ENCODE assay signal across 1 cellular context in the genomic region with DNA sequence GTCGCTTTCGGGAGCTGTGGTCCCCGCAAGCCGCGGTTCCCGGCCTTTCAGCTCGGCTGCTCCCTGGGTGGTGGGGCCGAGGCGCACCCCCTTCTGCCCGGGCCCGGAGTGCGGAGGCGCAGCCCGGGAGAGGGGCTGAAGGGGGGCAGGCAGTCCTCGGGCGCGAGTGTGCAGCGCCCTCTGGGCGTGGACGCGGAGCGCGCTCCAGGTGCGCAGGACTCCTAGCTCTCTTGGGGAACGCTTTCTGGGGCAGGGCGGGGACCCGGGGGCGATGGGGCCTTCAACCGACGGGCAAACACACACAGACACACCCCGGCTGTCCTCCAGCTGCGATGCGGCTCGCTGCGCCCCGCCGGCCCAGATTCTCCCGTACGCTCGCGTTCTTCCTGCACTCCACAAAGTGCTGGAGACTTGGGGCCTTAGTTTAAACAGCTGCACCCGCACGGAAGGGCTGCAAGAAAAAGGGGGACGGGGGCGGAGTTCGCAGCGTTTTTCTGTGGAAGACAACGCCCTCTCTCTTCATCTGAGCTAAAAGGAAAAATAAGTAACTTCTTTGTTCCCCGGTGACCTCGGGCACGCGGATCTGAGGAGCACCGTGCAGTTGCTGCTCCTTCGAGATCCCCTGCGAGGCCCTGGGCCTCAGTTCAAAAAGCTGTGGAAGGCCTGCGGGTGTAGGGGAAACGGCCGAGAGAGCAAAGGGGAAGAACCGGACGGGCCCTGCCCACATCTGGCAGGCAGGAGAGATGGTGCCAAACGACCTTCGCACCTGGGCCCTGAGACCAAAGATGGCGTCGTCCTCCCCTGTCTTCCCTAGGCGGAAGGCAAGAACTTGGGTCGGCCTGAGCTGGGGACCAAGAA.
TF ChIP-seq lines count a peak whose summit lies in the region.

No MANE protein-coding gene starts in this region.

TF ChIP-seq in HCT116, 20 proteins besides CTCF, POLR2A, EP300 and RAD21 (continued from another document):
- TF ChIP-seq, protein P1, sequence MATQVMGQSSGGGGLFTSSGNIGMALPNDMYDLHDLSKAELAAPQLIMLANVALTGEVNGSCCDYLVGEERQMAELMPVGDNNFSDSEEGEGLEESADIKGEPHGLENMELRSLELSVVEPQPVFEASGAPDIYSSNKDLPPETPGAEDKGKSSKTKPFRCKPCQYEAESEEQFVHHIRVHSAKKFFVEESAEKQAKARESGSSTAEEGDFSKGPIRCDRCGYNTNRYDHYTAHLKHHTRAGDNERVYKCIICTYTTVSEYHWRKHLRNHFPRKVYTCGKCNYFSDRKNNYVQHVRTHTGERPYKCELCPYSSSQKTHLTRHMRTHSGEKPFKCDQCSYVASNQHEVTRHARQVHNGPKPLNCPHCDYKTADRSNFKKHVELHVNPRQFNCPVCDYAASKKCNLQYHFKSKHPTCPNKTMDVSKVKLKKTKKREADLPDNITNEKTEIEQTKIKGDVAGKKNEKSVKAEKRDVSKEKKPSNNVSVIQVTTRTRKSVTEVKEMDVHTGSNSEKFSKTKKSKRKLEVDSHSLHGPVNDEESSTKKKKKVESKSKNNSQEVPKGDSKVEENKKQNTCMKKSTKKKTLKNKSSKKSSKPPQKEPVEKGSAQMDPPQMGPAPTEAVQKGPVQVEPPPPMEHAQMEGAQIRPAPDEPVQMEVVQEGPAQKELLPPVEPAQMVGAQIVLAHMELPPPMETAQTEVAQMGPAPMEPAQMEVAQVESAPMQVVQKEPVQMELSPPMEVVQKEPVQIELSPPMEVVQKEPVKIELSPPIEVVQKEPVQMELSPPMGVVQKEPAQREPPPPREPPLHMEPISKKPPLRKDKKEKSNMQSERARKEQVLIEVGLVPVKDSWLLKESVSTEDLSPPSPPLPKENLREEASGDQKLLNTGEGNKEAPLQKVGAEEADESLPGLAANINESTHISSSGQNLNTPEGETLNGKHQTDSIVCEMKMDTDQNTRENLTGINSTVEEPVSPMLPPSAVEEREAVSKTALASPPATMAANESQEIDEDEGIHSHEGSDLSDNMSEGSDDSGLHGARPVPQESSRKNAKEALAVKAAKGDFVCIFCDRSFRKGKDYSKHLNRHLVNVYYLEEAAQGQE (IDR thresholded peaks at IDR 0.05; ENCODE audit: low read depth), result no peak
- TF ChIP-seq EZH2 (IDR thresholded peaks at IDR 0.05) (no peak), SIN3A (IDR thresholded peaks at IDR 0.05; ENCODE audit: low read depth) (no peak), ELF1 (IDR thresholded peaks at IDR 0.05; ENCODE audit: borderline replicate concordance, low read depth) (no peak), EZH2phosphoT487 (IDR thresholded peaks at IDR 0.05; ENCODE audit: borderline replicate concordance) (no peak), FOSL1 (IDR thresholded peaks at IDR 0.05; ENCODE audit: low read depth) (no peak), SP1 (IDR thresholded peaks at IDR 0.05; ENCODE audit: low read depth) (no peak), CEBPB (IDR thresholded peaks at IDR 0.05; ENCODE audit: low read depth) (no peak), JUND (IDR thresholded peaks at IDR 0.05) (no peak), EGR1 (IDR thresholded peaks at IDR 0.05; ENCODE audit: low read depth) (no peak)
- TF ChIP-seq, protein P2, sequence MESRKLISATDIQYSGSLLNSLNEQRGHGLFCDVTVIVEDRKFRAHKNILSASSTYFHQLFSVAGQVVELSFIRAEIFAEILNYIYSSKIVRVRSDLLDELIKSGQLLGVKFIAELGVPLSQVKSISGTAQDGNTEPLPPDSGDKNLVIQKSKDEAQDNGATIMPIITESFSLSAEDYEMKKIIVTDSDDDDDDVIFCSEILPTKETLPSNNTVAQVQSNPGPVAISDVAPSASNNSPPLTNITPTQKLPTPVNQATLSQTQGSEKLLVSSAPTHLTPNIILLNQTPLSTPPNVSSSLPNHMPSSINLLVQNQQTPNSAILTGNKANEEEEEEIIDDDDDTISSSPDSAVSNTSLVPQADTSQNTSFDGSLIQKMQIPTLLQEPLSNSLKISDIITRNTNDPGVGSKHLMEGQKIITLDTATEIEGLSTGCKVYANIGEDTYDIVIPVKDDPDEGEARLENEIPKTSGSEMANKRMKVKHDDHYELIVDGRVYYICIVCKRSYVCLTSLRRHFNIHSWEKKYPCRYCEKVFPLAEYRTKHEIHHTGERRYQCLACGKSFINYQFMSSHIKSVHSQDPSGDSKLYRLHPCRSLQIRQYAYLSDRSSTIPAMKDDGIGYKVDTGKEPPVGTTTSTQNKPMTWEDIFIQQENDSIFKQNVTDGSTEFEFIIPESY (IDR thresholded peaks at IDR 0.05; ENCODE audit: extremely low read depth, insufficient replicate concordance, low read length), result no peak
- TF ChIP-seq, protein P3, sequence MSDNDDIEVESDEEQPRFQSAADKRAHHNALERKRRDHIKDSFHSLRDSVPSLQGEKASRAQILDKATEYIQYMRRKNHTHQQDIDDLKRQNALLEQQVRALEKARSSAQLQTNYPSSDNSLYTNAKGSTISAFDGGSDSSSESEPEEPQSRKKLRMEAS (IDR thresholded peaks at IDR 0.05), result no peak
- TF ChIP-seq, protein P4, sequence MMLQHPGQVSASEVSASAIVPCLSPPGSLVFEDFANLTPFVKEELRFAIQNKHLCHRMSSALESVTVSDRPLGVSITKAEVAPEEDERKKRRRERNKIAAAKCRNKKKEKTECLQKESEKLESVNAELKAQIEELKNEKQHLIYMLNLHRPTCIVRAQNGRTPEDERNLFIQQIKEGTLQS (IDR thresholded peaks at IDR 0.05), result no peak
